ENCODE assay signal across 16 cellular contexts in the genomic region with DNA sequence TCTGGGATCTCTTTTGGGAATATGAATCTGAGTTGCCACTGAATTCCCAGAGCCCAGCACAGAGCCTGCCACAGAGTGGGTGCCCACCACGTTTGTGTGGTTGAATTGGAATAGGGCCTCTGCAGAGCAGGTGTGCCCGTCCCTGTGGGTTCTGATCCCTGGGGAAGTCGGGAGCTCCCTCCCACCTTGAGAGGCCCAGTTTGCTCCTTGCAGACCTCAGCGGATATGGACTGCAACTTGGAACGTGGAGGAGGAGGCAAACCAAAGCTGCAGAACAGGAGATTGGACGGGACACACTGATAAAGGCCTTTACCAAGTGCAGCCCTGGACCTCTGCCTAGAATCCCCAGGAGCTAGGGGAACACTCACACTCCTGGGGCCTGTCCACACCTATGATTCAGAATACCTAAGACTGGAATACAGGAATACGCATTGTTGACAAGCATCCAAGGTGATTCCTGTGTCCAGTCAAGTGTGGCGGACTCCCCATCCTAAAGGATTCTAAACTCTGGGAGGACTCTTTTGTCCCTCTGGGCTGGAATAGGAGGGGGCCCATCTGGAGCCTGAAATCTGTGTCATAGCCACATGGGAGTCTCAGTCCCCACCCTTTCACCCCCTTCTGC. TPM values are rescaled to one million over a fixed set of nuclear protein-coding genes. Genes with fewer than 3 reads are reported as not detected.
A peak's percentile ranks its signal among the peaks of the same experiment; 100 is the strongest.
DNase-seq lines count a peak whose midpoint lies in the region; ATAC-seq and FAIRE-seq lines count a peak whose summit lies in the region.
"Had no signal": no experiment of that assay in that cellular context is flagged by ENCODE, and none has a peak within 500 bp of the region (broad histone marks: within the 10 kb centered on the region; RNA-seq: fewer than 3 reads in every experiment).

No MANE protein-coding gene starts in this region.

- ATAC-seq in HG02970 (IDR thresholded peaks at IDR 0.05; ENCODE audit: low FRiP score, unreplicated experiment), result no peak

- FAIRE-seq in RCC 7860 (lab: Jason Lieb, UNC), result no peak
- FAIRE-seq: GM19239 had no signal

- DNase-seq in NCI-H2171 treated with DMSO at 0.1 percent for 48 hours (lab: John Stamatoyannopoulos, UW), result peak; percentile 10
- no peak for DNase-seq in NCI-H2171 (lab: John Stamatoyannopoulos, UW)
- peak; percentile 8 for DNase-seq in RCC 7860 (ENCODE audit: low spot score)
- DNase-seq in mesenteric fat pad (ENCODE audit: low spot score), result peak; percentile 47
- DNase-seq in HK-2 (ENCODE audit: unreplicated experiment), result no peak
- no peak for DNase-seq in NCI-H2029 (lab: John Stamatoyannopoulos, UW)
- DNase-seq: Caco-2; CD8-positive, alpha-beta memory T cell; DMS53; GF-D8; GOT3; H9 had no signal

RNA-seq across cellular contexts. Expression of a gene that starts 2.4 kb away (rescaled TPM):
- total RNA-seq in mesenteric fat pad, result not detected
- total RNA-seq: A673; Caco-2; CD8-positive, alpha-beta memory T cell; H9; HT1080 had no signal

RNA-seq across cellular contexts. Expression of a gene that starts 21.2 kb away (rescaled TPM):
- total RNA-seq in mesenteric fat pad, result not detected
- total RNA-seq: A673; Caco-2; CD8-positive, alpha-beta memory T cell; H9 had no signal

RNA-seq across cellular contexts. Expression of a gene that starts 39.2 kb away (rescaled TPM):
- total RNA-seq in mesenteric fat pad, result not detected
- total RNA-seq: A673; CD8-positive, alpha-beta memory T cell; H9; HT1080 had no signal

RNA-seq across cellular contexts. Expression of a gene that starts 59.4 kb away (rescaled TPM):
- total RNA-seq in mesenteric fat pad, result 2.4 TPM
- total RNA-seq: A673; Caco-2; CD8-positive, alpha-beta memory T cell; H9 had no signal

Comparison
In these comparisons a context has a peak if more than half of its experiments do, and no peak if none do; other contexts are left out.
1. DNase-seq: peak in NCI-H2171 treated with DMSO at 0.1 percent for 48 hours (single experiment), RCC 7860 (single experiment) and mesenteric fat pad (single experiment); none in NCI-H2171 (single experiment), HK-2 (single experiment) and NCI-H2029 (single experiment).